ENCODE assay signal across 1 cellular context in the genomic region with DNA sequence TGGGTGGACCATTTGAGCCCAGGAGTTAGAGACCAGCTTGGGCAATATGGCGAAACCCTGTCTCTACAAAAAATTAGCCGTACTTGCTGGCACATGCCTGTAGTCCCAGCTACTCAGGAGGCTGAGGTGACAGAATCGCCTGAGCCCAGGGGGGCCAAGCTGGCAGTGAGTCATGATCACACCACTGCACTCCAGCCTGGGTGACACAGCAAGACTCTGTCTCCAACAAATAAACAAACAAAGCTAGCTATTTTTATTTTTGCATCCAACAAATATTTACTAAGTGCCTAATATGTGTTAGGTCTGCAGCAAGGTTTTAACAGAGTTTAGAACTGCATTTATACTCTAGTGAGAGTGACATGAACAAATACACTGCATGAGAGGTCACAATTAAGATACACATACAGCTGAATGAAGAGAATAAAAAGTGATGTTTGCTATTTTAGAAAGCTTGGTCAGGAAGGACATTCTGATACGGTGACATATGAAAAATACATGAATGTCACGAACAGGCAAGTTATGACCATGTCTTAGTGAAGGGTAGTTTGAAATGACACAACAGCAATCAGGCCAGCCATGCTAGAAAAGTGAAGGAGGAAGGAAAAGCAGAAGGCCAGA.
A peak's percentile ranks its signal among the peaks of the same experiment; 100 is the strongest.
TF ChIP-seq lines count a peak whose summit lies in the region.

No MANE protein-coding gene starts in this region.

TF ChIP-seq in K562, 482 proteins besides CTCF, POLR2A, EP300 and RAD21 (continued from another document and continues in another):
- TF ChIP-seq E2F5 (CRISPR knock-in tag; IDR thresholded peaks at IDR 0.05) = no peak
- no peak for TF ChIP-seq SRSF3 (IDR thresholded peaks at IDR 0.05; ENCODE audit: insufficient read depth, low read length)
- TF ChIP-seq CHCHD3 (CRISPR knock-in tag; IDR thresholded peaks at IDR 0.05) = no peak
- no peak for TF ChIP-seq MLX (CRISPR knock-in tag; conservative IDR thresholded peaks at IDR 0.05)
- TF ChIP-seq CC2D1A (IDR thresholded peaks at IDR 0.05) = no peak
- no peak for TF ChIP-seq HNRNPUL1 (IDR thresholded peaks at IDR 0.05; ENCODE audit: low read length)
- no peak for TF ChIP-seq ZNF76 (CRISPR knock-in tag; IDR thresholded peaks at IDR 0.05; ENCODE audit: borderline replicate concordance)
- TF ChIP-seq ZNF444 (CRISPR knock-in tag; IDR thresholded peaks at IDR 0.05) = no peak
- no peak for TF ChIP-seq ZNF3 (CRISPR knock-in tag; IDR thresholded peaks at IDR 0.05)
- TF ChIP-seq, protein P1, sequence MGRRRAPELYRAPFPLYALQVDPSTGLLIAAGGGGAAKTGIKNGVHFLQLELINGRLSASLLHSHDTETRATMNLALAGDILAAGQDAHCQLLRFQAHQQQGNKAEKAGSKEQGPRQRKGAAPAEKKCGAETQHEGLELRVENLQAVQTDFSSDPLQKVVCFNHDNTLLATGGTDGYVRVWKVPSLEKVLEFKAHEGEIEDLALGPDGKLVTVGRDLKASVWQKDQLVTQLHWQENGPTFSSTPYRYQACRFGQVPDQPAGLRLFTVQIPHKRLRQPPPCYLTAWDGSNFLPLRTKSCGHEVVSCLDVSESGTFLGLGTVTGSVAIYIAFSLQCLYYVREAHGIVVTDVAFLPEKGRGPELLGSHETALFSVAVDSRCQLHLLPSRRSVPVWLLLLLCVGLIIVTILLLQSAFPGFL (CRISPR knock-in tag; IDR thresholded peaks at IDR 0.05) = no peak
- peak; percentile 59 for TF ChIP-seq DACH1 (IDR thresholded peaks at IDR 0.05; ENCODE audit: partially characterized antibody)
- no peak for TF ChIP-seq ZC3H8 (IDR thresholded peaks at IDR 0.05)
- no peak for TF ChIP-seq KDM1A (IDR thresholded peaks at IDR 0.05)
- TF ChIP-seq NFE2 (IDR thresholded peaks at IDR 0.05; ENCODE audit: low read depth) = peak; percentile 89
- TF ChIP-seq SRSF9 (IDR thresholded peaks at IDR 0.05; ENCODE audit: borderline replicate concordance, low read depth, low read length) = no peak
- TF ChIP-seq ZNF717 (CRISPR knock-in tag; IDR thresholded peaks at IDR 0.05) = no peak
- no peak for TF ChIP-seq ZNF121 (CRISPR knock-in tag; conservative IDR thresholded peaks at IDR 0.05)
- 0 out of 2 replicates have a peak, but pooled peaks have one; percentile 10 for TF ChIP-seq BRD4 (IDR thresholded peaks at IDR 0.05)
- TF ChIP-seq ID3 (CRISPR knock-in tag; IDR thresholded peaks at IDR 0.05) = no peak
- no peak for TF ChIP-seq ID3 (tag; IDR thresholded peaks at IDR 0.05)
- TF ChIP-seq CHD1 (IDR thresholded peaks at IDR 0.05; ENCODE audit: low read length) = no peak
- no peak for TF ChIP-seq KHSRP (IDR thresholded peaks at IDR 0.05)
- TF ChIP-seq POLR2AphosphoS5 (IDR thresholded peaks at IDR 0.05; ENCODE audit: control insufficient read depth, insufficient read depth, low read depth, low read length) = no peak
- TF ChIP-seq NFE2L1 (tag; IDR thresholded peaks at IDR 0.05; ENCODE audit: borderline replicate concordance, low read depth) = no peak
- TF ChIP-seq HOXB6 (CRISPR knock-in tag; IDR thresholded peaks at IDR 0.05; ENCODE audit: borderline replicate concordance) = no peak
- TF ChIP-seq SRF (CRISPR knock-in tag; IDR thresholded peaks at IDR 0.05) = peak in 1 of 2 experiments; percentile 34; a peak in 1 of 4 replicates
- no peak for TF ChIP-seq TAF7 (tag; IDR thresholded peaks at IDR 0.05)
- TF ChIP-seq SLC30A9 (CRISPR knock-in tag; IDR thresholded peaks at IDR 0.05) = no peak
- no peak for TF ChIP-seq HIVEP1 (CRISPR knock-in tag; IDR thresholded peaks at IDR 0.05)
- TF ChIP-seq SMAD4 (CRISPR knock-in tag; conservative IDR thresholded peaks at IDR 0.05) = peak; percentile 53; the same call in 1 of the 2 replicates
- TF ChIP-seq, protein P2, sequence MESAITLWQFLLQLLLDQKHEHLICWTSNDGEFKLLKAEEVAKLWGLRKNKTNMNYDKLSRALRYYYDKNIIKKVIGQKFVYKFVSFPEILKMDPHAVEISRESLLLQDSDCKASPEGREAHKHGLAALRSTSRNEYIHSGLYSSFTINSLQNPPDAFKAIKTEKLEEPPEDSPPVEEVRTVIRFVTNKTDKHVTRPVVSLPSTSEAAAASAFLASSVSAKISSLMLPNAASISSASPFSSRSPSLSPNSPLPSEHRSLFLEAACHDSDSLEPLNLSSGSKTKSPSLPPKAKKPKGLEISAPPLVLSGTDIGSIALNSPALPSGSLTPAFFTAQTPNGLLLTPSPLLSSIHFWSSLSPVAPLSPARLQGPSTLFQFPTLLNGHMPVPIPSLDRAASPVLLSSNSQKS (CRISPR knock-in tag; IDR thresholded peaks at IDR 0.05) = no peak
- no peak for TF ChIP-seq PYGO2 (tag; IDR thresholded peaks at IDR 0.05)
- no peak for TF ChIP-seq U2AF2 (optimal IDR thresholded peaks at IDR 0.05; ENCODE audit: low read depth, low read length)
- TF ChIP-seq, protein P3, sequence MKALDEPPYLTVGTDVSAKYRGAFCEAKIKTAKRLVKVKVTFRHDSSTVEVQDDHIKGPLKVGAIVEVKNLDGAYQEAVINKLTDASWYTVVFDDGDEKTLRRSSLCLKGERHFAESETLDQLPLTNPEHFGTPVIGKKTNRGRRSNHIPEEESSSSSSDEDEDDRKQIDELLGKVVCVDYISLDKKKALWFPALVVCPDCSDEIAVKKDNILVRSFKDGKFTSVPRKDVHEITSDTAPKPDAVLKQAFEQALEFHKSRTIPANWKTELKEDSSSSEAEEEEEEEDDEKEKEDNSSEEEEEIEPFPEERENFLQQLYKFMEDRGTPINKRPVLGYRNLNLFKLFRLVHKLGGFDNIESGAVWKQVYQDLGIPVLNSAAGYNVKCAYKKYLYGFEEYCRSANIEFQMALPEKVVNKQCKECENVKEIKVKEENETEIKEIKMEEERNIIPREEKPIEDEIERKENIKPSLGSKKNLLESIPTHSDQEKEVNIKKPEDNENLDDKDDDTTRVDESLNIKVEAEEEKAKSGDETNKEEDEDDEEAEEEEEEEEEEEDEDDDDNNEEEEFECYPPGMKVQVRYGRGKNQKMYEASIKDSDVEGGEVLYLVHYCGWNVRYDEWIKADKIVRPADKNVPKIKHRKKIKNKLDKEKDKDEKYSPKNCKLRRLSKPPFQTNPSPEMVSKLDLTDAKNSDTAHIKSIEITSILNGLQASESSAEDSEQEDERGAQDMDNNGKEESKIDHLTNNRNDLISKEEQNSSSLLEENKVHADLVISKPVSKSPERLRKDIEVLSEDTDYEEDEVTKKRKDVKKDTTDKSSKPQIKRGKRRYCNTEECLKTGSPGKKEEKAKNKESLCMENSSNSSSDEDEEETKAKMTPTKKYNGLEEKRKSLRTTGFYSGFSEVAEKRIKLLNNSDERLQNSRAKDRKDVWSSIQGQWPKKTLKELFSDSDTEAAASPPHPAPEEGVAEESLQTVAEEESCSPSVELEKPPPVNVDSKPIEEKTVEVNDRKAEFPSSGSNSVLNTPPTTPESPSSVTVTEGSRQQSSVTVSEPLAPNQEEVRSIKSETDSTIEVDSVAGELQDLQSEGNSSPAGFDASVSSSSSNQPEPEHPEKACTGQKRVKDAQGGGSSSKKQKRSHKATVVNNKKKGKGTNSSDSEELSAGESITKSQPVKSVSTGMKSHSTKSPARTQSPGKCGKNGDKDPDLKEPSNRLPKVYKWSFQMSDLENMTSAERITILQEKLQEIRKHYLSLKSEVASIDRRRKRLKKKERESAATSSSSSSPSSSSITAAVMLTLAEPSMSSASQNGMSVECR (CRISPR knock-in tag; IDR thresholded peaks at IDR 0.05) = no peak
- TF ChIP-seq, protein P4, sequence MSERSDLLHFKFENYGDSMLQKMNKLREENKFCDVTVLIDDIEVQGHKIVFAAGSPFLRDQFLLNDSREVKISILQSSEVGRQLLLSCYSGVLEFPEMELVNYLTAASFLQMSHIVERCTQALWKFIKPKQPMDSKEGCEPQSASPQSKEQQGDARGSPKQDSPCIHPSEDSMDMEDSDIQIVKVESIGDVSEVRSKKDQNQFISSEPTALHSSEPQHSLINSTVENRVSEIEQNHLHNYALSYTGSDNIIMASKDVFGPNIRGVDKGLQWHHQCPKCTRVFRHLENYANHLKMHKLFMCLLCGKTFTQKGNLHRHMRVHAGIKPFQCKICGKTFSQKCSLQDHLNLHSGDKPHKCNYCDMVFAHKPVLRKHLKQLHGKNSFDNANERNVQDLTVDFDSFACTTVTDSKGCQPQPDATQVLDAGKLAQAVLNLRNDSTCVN (CRISPR knock-in tag; IDR thresholded peaks at IDR 0.05) = no peak
- TF ChIP-seq ZNF445 (CRISPR knock-in tag; IDR thresholded peaks at IDR 0.05; ENCODE audit: low read depth) = no peak
- no peak for TF ChIP-seq ZNF311 (CRISPR knock-in tag; IDR thresholded peaks at IDR 0.05)
- TF ChIP-seq ILK (tag; IDR thresholded peaks at IDR 0.05; ENCODE audit: borderline replicate concordance, low read depth) = no peak
- peak in 1 of 2 experiments; percentile 51; a peak in 1 of 4 replicates for TF ChIP-seq ZNF639 (CRISPR knock-in tag; conservative IDR thresholded peaks at IDR 0.05 in 1 of 2, IDR thresholded peaks at IDR 0.05 in 1 of 2)
- TF ChIP-seq ELK1 (CRISPR knock-in tag; IDR thresholded peaks at IDR 0.05) = no peak
- no peak for TF ChIP-seq PTBP1 (IDR thresholded peaks at IDR 0.05; ENCODE audit: low read depth, low read length)
- peak; percentile 39; the same call in 1 of the 2 replicates for TF ChIP-seq CBFA2T3 (IDR thresholded peaks at IDR 0.05)
- TF ChIP-seq ZNF175 (CRISPR knock-in tag; IDR thresholded peaks at IDR 0.05; ENCODE audit: low read depth) = peak; percentile 35; the same call in 1 of the 2 replicates
- peak; percentile 66; the same call in 1 of the 2 replicates for TF ChIP-seq MAFK (IDR thresholded peaks at IDR 0.05; ENCODE audit: low read length)
- TF ChIP-seq, protein P5, sequence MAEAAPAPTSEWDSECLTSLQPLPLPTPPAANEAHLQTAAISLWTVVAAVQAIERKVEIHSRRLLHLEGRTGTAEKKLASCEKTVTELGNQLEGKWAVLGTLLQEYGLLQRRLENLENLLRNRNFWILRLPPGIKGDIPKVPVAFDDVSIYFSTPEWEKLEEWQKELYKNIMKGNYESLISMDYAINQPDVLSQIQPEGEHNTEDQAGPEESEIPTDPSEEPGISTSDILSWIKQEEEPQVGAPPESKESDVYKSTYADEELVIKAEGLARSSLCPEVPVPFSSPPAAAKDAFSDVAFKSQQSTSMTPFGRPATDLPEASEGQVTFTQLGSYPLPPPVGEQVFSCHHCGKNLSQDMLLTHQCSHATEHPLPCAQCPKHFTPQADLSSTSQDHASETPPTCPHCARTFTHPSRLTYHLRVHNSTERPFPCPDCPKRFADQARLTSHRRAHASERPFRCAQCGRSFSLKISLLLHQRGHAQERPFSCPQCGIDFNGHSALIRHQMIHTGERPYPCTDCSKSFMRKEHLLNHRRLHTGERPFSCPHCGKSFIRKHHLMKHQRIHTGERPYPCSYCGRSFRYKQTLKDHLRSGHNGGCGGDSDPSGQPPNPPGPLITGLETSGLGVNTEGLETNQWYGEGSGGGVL (CRISPR knock-in tag; IDR thresholded peaks at IDR 0.05) = no peak
- TF ChIP-seq TOE1 (IDR thresholded peaks at IDR 0.05; ENCODE audit: borderline replicate concordance) = no peak
- no peak for TF ChIP-seq TOE1 (CRISPR knock-in tag; IDR thresholded peaks at IDR 0.05; ENCODE audit: borderline replicate concordance, low read depth)
- no peak for TF ChIP-seq HEY1 (CRISPR knock-in tag; IDR thresholded peaks at IDR 0.05; ENCODE audit: borderline replicate concordance)
- TF ChIP-seq ZNF174 (CRISPR knock-in tag; IDR thresholded peaks at IDR 0.05) = no peak
- no peak for TF ChIP-seq MYBL2 (IDR thresholded peaks at IDR 0.05; ENCODE audit: low read depth)
- no peak for TF ChIP-seq MYBL2 (CRISPR knock-in tag; IDR thresholded peaks at IDR 0.05; ENCODE audit: borderline replicate concordance)
- no peak for TF ChIP-seq RHOXF2B (CRISPR knock-in tag; conservative IDR thresholded peaks at IDR 0.05)
- TF ChIP-seq LCOR (CRISPR knock-in tag; IDR thresholded peaks at IDR 0.05) = no peak
- no peak for TF ChIP-seq HBP1 (CRISPR knock-in tag; IDR thresholded peaks at IDR 0.05)
- no peak for TF ChIP-seq DNMT1 (IDR thresholded peaks at IDR 0.05)
